17 cellular contexts compared by ENCODE assay signal in the genomic region with DNA sequence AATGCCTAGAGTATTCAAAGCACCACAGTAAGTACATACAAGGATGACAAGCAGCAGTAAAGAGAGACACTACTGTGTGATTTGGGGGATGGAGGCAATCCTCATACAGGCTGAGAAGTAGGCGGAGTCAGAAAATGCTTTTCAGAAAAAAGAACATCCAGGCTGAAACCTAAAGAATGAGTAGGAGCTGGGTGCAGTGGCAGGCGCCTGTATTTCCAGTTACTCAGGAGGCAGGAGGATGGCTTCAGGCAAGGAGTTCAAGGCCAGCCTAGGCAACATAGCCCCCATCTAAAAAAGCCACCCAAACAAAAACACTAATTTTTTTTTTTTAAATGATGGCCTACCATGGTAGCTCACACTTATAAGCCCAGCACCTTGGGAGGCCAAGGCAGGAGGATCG. TPM values are rescaled to one million over a fixed set of nuclear protein-coding genes. Genes with fewer than 3 reads are reported as not detected.
DNase-seq lines count a peak whose midpoint lies in the region; ATAC-seq, FAIRE-seq and TF ChIP-seq lines count a peak whose summit lies in the region.
"Had no signal": no experiment of that assay in that cellular context is flagged by ENCODE, and none has a peak within 500 bp of the region (broad histone marks: within the 10 kb centered on the region; RNA-seq: fewer than 3 reads in every experiment).

No MANE protein-coding gene starts in this region.

- no peaks in the 10 kb centered on the region for H3K27me3 ChIP-seq in cardiac muscle cell
- H3K27me3 ChIP-seq in Loucy (ENCODE audit: insufficient read depth, low read length, poor library complexity, severe bottlenecking) = no peaks in the 10 kb centered on the region
- H3K27me3 ChIP-seq in foreskin keratinocyte = no peaks in the 10 kb centered on the region
- H3K27me3 ChIP-seq: breast epithelium, gastrocnemius medialis had no signal

- peak overlapping the region; percentile 90 for H3K4me2 ChIP-seq in Loucy (ENCODE audit: low read depth, low read length, poor library complexity, severe bottlenecking)

- H2AFZ ChIP-seq in Loucy (ENCODE audit: low read length) = no peak overlapping the region

- H3K27me3 Mint-ChIP-seq in stimulated activated memory B cell treated with anti-CD40 and anti-IgM and Interleukin-4, amounts not matched to agents 10 μg/mL and 1 μg/mL and 100 μg/mL, for 72 hours = no peaks in the 10 kb centered on the region

- peak overlapping the region; percentile 61 for H3K27ac Mint-ChIP-seq in stimulated activated memory B cell treated with anti-CD40 and anti-IgM and Interleukin-4, amounts not matched to agents 10 μg/mL and 1 μg/mL and 100 μg/mL, for 72 hours

- H3K9me3 Mint-ChIP-seq in stimulated activated memory B cell treated with anti-CD40 and anti-IgM and Interleukin-4, amounts not matched to agents 10 μg/mL and 1 μg/mL and 100 μg/mL, for 72 hours = no peaks in the 10 kb centered on the region

- H3K9ac ChIP-seq in Loucy (ENCODE audit: low read depth, low read length, poor library complexity, severe bottlenecking) = no peak overlapping the region

- no peak for DNase-seq in cardiac muscle cell (ENCODE audit: low read depth in 1 of 2, low spot score in 1 of 2)
- DNase-seq in left ventricle myocardium superior = no peak
- no peak for DNase-seq in foreskin keratinocyte
- DNase-seq in D721Med (ENCODE audit: insufficient read length, low spot score) = no peak
- DNase-seq: activated CD4-positive, alpha-beta T cell treated with anti-CD3 and anti-CD28 coated beads, Interleukin-2, amount 50 U/mL, for 1 hour; activated effector memory CD4-positive, alpha-beta T cell treated with Interleukin-2 at 50 U/mL for 16 hours; AML-193; gastrocnemius medialis; NCI-H1694 treated with DMSO at 0.1 percent for 48 hours; NCI-H748 treated with DMSO at 0.1 percent for 48 hours; T-helper 2 cell had no signal

- TF ChIP-seq CTCF in cardiac muscle cell (IDR thresholded peaks at IDR 0.05; ENCODE audit: low read depth, low read length) (no peak), Loucy (conservative IDR thresholded peaks at IDR 0.05; ENCODE audit: low read length) (no peak), foreskin keratinocyte (conservative IDR thresholded peaks at IDR 0.05) (no peak), D721Med (IDR thresholded peaks at IDR 0.05; ENCODE audit: insufficient read depth, missing control alignments) (no peak)

- H3K36me3 ChIP-seq in cardiac muscle cell = no peaks in the 10 kb centered on the region
- peaks cover 8% of the 10 kb centered on the region; the same call in 1 of the 2 replicates for H3K36me3 ChIP-seq in Loucy (ENCODE audit: insufficient read depth, low read length)
- H3K36me3 ChIP-seq: breast epithelium, gastrocnemius medialis had no signal

- H3K9me3 ChIP-seq in cardiac muscle cell (ENCODE audit: low read depth) (no peaks in the 10 kb centered on the region), Loucy (ENCODE audit: insufficient read depth, low read depth, low read length) (no peaks in the 10 kb centered on the region)
- H3K9me3 ChIP-seq: breast epithelium, gastrocnemius medialis had no signal

- peaks cover 100% of the 10 kb centered on the region for H3K79me2 ChIP-seq in Loucy (ENCODE audit: insufficient read depth, low read length)

- H3K4me1 ChIP-seq in cardiac muscle cell (ENCODE audit: low read depth) (peaks cover 55% of the 10 kb centered on the region), Loucy (ENCODE audit: insufficient read depth, low read length, poor library complexity, severe bottlenecking) (peaks cover 42% of the 10 kb centered on the region), foreskin keratinocyte (peaks cover 30% of the 10 kb centered on the region)

- no peak overlapping the region for H3K4me3 ChIP-seq in cardiac muscle cell
- H3K4me3 ChIP-seq in Loucy (ENCODE audit: low read length, poor library complexity, severe bottlenecking) = no peak overlapping the region
- H3K4me3 ChIP-seq: breast epithelium, gastrocnemius medialis had no signal

- H4K20me1 ChIP-seq in Loucy (ENCODE audit: insufficient read depth, low read length, poor library complexity, severe bottlenecking) = peaks cover 97% of the 10 kb centered on the region

- intact Hi-C loops in left ventricle myocardium superior (cut with micrococcal nuclease) = no loop called here

- FAIRE-seq in D721Med (lab: Jason Lieb, UNC) = no peak

- no peak for TF ChIP-seq POLR2A in GM18505 (IDR thresholded peaks at IDR 0.05; ENCODE audit: borderline replicate concordance, extremely low read depth, insufficient read depth, insufficient read length)

- no peaks in the 10 kb centered on the region for H3F3A ChIP-seq in Loucy (ENCODE audit: low read depth)

- H3K27ac ChIP-seq in cardiac muscle cell (peak overlapping the region; percentile 10), foreskin keratinocyte (no peak overlapping the region)
- H3K27ac ChIP-seq: breast epithelium, gastrocnemius medialis had no signal

- H3K36me3 Mint-ChIP-seq in stimulated activated memory B cell treated with anti-CD40 and anti-IgM and Interleukin-4, amounts not matched to agents 10 μg/mL and 1 μg/mL and 100 μg/mL, for 72 hours = peaks cover 32% of the 10 kb centered on the region

- H3K9me2 ChIP-seq in Loucy (replicated peaks; ENCODE audit: low read depth, low read length) = no peaks in the 10 kb centered on the region

- H3K4me3 Mint-ChIP-seq in stimulated activated memory B cell treated with anti-CD40 and anti-IgM and Interleukin-4, amounts not matched to agents 10 μg/mL and 1 μg/mL and 100 μg/mL, for 72 hours = no peak overlapping the region

- ATAC-seq in left ventricle myocardium superior (no peak), foreskin keratinocyte (peak; percentile 20), GM19351 (IDR thresholded peaks at IDR 0.05; ENCODE audit: unreplicated experiment) (no peak), GM18505 (IDR thresholded peaks at IDR 0.05; ENCODE audit: unreplicated experiment) (no peak)
- no peak for ATAC-seq in stimulated activated memory B cell treated with anti-CD40 and anti-IgM and Interleukin-4, amounts not matched to agents 10 μg/mL and 1 μg/mL and 100 μg/mL, for 72 hours
- ATAC-seq: gastrocnemius medialis, Right ventricle myocardium inferior had no signal

- peaks cover 83% of the 10 kb centered on the region for H3K4me1 Mint-ChIP-seq in stimulated activated memory B cell treated with anti-CD40 and anti-IgM and Interleukin-4, amounts not matched to agents 10 μg/mL and 1 μg/mL and 100 μg/mL, for 72 hours

RNA-seq across cellular contexts. Expression of gene KANSL1, which starts 10.3 kb away (rescaled TPM):
- total RNA-seq in cardiac muscle cell = 69.4 and 109 TPM in 2 replicates
- polyA plus RNA-seq in cardiac muscle cell = 52.6 and 61.2 TPM in 2 replicates
- total RNA-seq in left ventricle myocardium superior = 26.9 TPM
- total RNA-seq in foreskin keratinocyte = 33.9 and 35.8 TPM in 2 replicates
- 6.8 and 7.6 TPM in 2 replicates for polyA plus RNA-seq in foreskin keratinocyte
